9 cellular contexts compared by ENCODE assay signal in the genomic region with DNA sequence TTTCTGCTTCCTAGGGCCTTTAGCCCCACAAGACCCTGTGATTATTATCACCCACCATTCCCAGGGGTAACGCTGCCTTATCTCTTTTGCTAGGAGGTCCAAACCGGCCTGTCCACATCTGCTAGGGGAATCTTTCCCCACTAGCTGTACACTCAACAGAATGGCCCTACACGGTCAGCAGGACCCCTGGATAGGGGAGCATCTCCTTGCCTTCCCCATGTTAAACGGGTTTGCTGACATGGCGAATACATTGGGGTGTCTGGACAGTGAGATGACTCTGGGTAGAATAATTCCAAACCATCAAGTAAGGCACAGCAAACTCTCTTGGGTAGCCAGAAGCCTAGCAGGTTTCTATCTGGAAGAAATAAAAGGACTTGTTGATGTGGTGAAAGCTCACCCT. TPM values are rescaled to one million over a fixed set of nuclear protein-coding genes. Genes with fewer than 3 reads are reported as not detected.
A peak's percentile ranks its signal among the peaks of the same experiment; 100 is the strongest.
DNase-seq lines count a peak whose midpoint lies in the region; ATAC-seq, FAIRE-seq and TF ChIP-seq lines count a peak whose summit lies in the region.
"Had no signal": no experiment of that assay in that cellular context is flagged by ENCODE, and none has a peak within 500 bp of the region (broad histone marks: within the 10 kb centered on the region; RNA-seq: fewer than 3 reads in every experiment).

No MANE protein-coding gene starts in this region.

- peak overlapping the region; percentile 90 for H3K4me3 Mint-ChIP-seq in activated naive CD4-positive, alpha-beta T cell treated with anti-CD3 and anti-CD28 coated beads, Interleukin-2, amount 50 U/mL, for 24 hours

- no peaks in the 10 kb centered on the region for H3K36me3 Mint-ChIP-seq in activated naive CD4-positive, alpha-beta T cell treated with anti-CD3 and anti-CD28 coated beads, Interleukin-2, amount 50 U/mL, for 24 hours
- peaks cover 0 to 9% of the 10 kb centered on the region in 2 donors for H3K36me3 Mint-ChIP-seq in activated naive CD4-positive, alpha-beta T cell treated with anti-CD3 and anti-CD28 coated beads, Interleukin-2, amount 50 U/mL, for 72 hours

- H3K27me3 ChIP-seq in left lung: no peaks in the 10 kb centered on the region
- H3K27me3 ChIP-seq in tibial nerve: no peaks in the 10 kb centered on the region

- peaks cover 9% of the 10 kb centered on the region for H3K4me1 Mint-ChIP-seq in activated naive CD4-positive, alpha-beta T cell treated with anti-CD3 and anti-CD28 coated beads, Interleukin-2, amount 50 U/mL, for 24 hours

- no peaks in the 10 kb centered on the region for H3K9me3 ChIP-seq in left lung
- H3K9me3 ChIP-seq in tibial nerve: no peaks in the 10 kb centered on the region
- no peaks in the 10 kb centered on the region for H3K9me3 ChIP-seq in kidney (ENCODE audit: control insufficient read depth in 1 of 2, low read length in 2 of 2)

- WGBS in tibial nerve, 2 donors: 45 to 65% methylated on average over 5 of the region's 5 CpGs

- H3K27ac Mint-ChIP-seq in activated naive CD4-positive, alpha-beta T cell treated with anti-CD3 and anti-CD28 coated beads, Interleukin-2, amount 50 U/mL, for 24 hours: no peak overlapping the region
- peak overlapping the region; percentile 94 to 96 for H3K27ac Mint-ChIP-seq in activated naive CD4-positive, alpha-beta T cell treated with anti-CD3 and anti-CD28 coated beads, Interleukin-2, amount 50 U/mL, for 72 hours

- H3K27ac ChIP-seq in left lung (no peak overlapping the region), tibial nerve (no peak overlapping the region), kidney (ENCODE audit: low read depth in 2 of 2, low read length in 2 of 2) (no peak overlapping the region)

- H3K4me3 ChIP-seq in left lung: peak overlapping the region; percentile 51 to 64
- peak overlapping the region in 3 of 4 donors; percentile 60 to 73 (median 70) for H3K4me3 ChIP-seq in tibial nerve
- H3K4me3 ChIP-seq in kidney (ENCODE audit: low read length in 2 of 2): peak overlapping the region in 1 of 2 donors; percentile 79

- intact Hi-C loops in left lung (cut with DNase I): no loop called here
- intact Hi-C loops in kidney (cut with DNase I): no loop called here

- ATAC-seq in activated naive CD4-positive, alpha-beta T cell treated with anti-CD3 and anti-CD28 coated beads, Interleukin-2, amount 50 U/mL, for 72 hours: no peak
- ATAC-seq in left lung: no peak

- H3K9me3 Mint-ChIP-seq in activated naive CD4-positive, alpha-beta T cell treated with anti-CD3 and anti-CD28 coated beads, Interleukin-2, amount 50 U/mL, for 24 hours: no peaks in the 10 kb centered on the region
- no peaks in the 10 kb centered on the region for H3K9me3 Mint-ChIP-seq in activated naive CD4-positive, alpha-beta T cell treated with anti-CD3 and anti-CD28 coated beads, Interleukin-2, amount 50 U/mL, for 72 hours

- H3K9ac ChIP-seq in kidney (ENCODE audit: low read length in 2 of 2): no peak overlapping the region

- FAIRE-seq in kidney (lab: Jason Lieb, UNC): no peak
- FAIRE-seq: colon had no signal

- DNase-seq in activated naive CD4-positive, alpha-beta T cell (lab: John Stamatoyannopoulos, UW): no peak
- DNase-seq in activated naive CD4-positive, alpha-beta T cell treated with anti-CD3 and anti-CD28 coated beads, Interleukin-2, amount 50 U/mL, for 72 hours (ENCODE audit: low spot score in 2 of 2): no peak
- DNase-seq in left lung (no peak), tibial nerve (ENCODE audit: low spot score in 2 of 2) (no peak), kidney (no peak), NCI-H2227 (lab: John Stamatoyannopoulos, UW; ENCODE audit: unreplicated experiment) (no peak), kidney glomerular epithelial cell (lab: John Stamatoyannopoulos, UW) (no peak)

- TF ChIP-seq CTCF in left lung (IDR thresholded peaks at IDR 0.05) (no peak), tibial nerve (IDR thresholded peaks at IDR 0.05) (no peak), kidney (IDR thresholded peaks at IDR 0.05; ENCODE audit: borderline replicate concordance, extremely low read depth, insufficient read depth) (no peak)

- TF ChIP-seq EP300 in tibial nerve (IDR thresholded peaks at IDR 0.05): no peak

- H3K4me1 ChIP-seq in left lung: peaks cover 0 to 17% of the 10 kb centered on the region in 2 donors
- peaks cover 0 to 15% (median 9%) of the 10 kb centered on the region in 4 donors for H3K4me1 ChIP-seq in tibial nerve
- peaks cover 0 to 7% of the 10 kb centered on the region in 2 donors for H3K4me1 ChIP-seq in kidney (ENCODE audit: control insufficient read depth in 1 of 2, insufficient read depth in 1 of 2, low read depth in 1 of 2, low read length in 2 of 2)

- TF ChIP-seq POLR2A in tibial nerve (IDR thresholded peaks at IDR 0.05): no peak

- no peaks in the 10 kb centered on the region for H3K27me3 Mint-ChIP-seq in activated naive CD4-positive, alpha-beta T cell treated with anti-CD3 and anti-CD28 coated beads, Interleukin-2, amount 50 U/mL, for 24 hours

- H3K36me3 ChIP-seq in left lung (no peaks in the 10 kb centered on the region), tibial nerve (no peaks in the 10 kb centered on the region), kidney (ENCODE audit: control insufficient read depth in 1 of 2, insufficient read depth in 2 of 2, low read length in 2 of 2) (no peaks in the 10 kb centered on the region)

RNA-seq across cellular contexts. Expression of gene TRAIP, which starts 0.7 kb away (rescaled TPM):
- total RNA-seq in activated naive CD4-positive, alpha-beta T cell treated with anti-CD3 and anti-CD28 coated beads, Interleukin-2, amount 50 U/mL, for 72 hours: 10 to 100 TPM; 30.0 TPM
- total RNA-seq in left lung (1 to 10 TPM; 2.4 to 2.5 TPM), tibial nerve (10 to 100 TPM in 1 of 4 donors, 1 to 10 TPM in 3; 1.5 to 12.2 (median 2.8) TPM), kidney (1.9 TPM)
- 0.71 TPM for polyA plus RNA-seq in kidney (ENCODE audit: insufficient read depth, low read depth, low replicate concordance)

RNA-seq across cellular contexts. Expression of gene CAMKV, which starts 14.0 kb away (rescaled TPM):
- total RNA-seq in activated naive CD4-positive, alpha-beta T cell treated with anti-CD3 and anti-CD28 coated beads, Interleukin-2, amount 50 U/mL, for 72 hours: under 1 TPM; 0.43 to 0.48 TPM
- total RNA-seq in left lung: not detected
- total RNA-seq in tibial nerve: not detected
- total RNA-seq in kidney: 0.16 TPM
- not detected for polyA plus RNA-seq in kidney (ENCODE audit: insufficient read depth, low read depth, low replicate concordance)

RNA-seq across cellular contexts. Expression of gene UBA7, which starts 41.9 kb away (rescaled TPM):
- total RNA-seq in activated naive CD4-positive, alpha-beta T cell treated with anti-CD3 and anti-CD28 coated beads, Interleukin-2, amount 50 U/mL, for 72 hours: 100 to 1,000 TPM; 101 to 133 TPM
- 100 to 1,000 TPM in 1 of 2 donors, 10 to 100 TPM in 1; 97.4 to 121 TPM for total RNA-seq in left lung
- total RNA-seq in tibial nerve: 10 to 100 TPM; 47.9 to 68.4 (median 66.9) TPM
- 102 TPM for total RNA-seq in kidney
- 29.8 TPM for polyA plus RNA-seq in kidney (ENCODE audit: insufficient read depth, low read depth, low replicate concordance)

RNA-seq across cellular contexts. Expression of gene MST1R, which starts 48.0 kb away (rescaled TPM):
- total RNA-seq in activated naive CD4-positive, alpha-beta T cell treated with anti-CD3 and anti-CD28 coated beads, Interleukin-2, amount 50 U/mL, for 72 hours: 1 to 10 TPM in 1 of 2 donors, under 1 TPM in 1; 0.68 to 2.8 TPM
- total RNA-seq in left lung: 10 to 100 TPM; 51.1 to 54.7 TPM
- total RNA-seq in tibial nerve: 1 to 10 TPM; 1.0 to 2.8 (median 2.3) TPM
- total RNA-seq in kidney: 29.6 TPM
- 0.30 TPM for polyA plus RNA-seq in kidney (ENCODE audit: insufficient read depth, low read depth, low replicate concordance)

RNA-seq across cellular contexts. Expression of gene INKA1, which starts 52.6 kb away (rescaled TPM):
- under 1 TPM; 0.30 to 0.49 TPM for total RNA-seq in activated naive CD4-positive, alpha-beta T cell treated with anti-CD3 and anti-CD28 coated beads, Interleukin-2, amount 50 U/mL, for 72 hours
- 1 to 10 TPM; 3.7 to 6.3 TPM for total RNA-seq in left lung
- total RNA-seq in tibial nerve: 10 to 100 TPM in 1 of 4 donors, 1 to 10 TPM in 2, under 1 TPM in 1; 0.60 to 10.3 (median 8.0) TPM
- 6.3 TPM for total RNA-seq in kidney
- polyA plus RNA-seq in kidney (ENCODE audit: insufficient read depth, low read depth, low replicate concordance): 9.1 TPM
